1 cellular context compared by ENCODE assay signal in genomic region chr18:5961097-5961827, GRCh38.
TF ChIP-seq lines count a peak whose summit lies in the region.

No MANE protein-coding gene starts in this region.

TF ChIP-seq in GM23338, 12 proteins besides CTCF, POLR2A, EP300 and RAD21 (continued from another document):
- TF ChIP-seq ZNF462 (CRISPR knock-in tag; IDR thresholded peaks at IDR 0.05) (no peak), STAT1 (IDR thresholded peaks at IDR 0.05; ENCODE audit: unreplicated experiment) (no peak), JUNB (IDR thresholded peaks at IDR 0.05; ENCODE audit: unreplicated experiment) (no peak), ZNF114 (CRISPR knock-in tag; IDR thresholded peaks at IDR 0.05) (no peak), EZH2phosphoT487 (IDR thresholded peaks at IDR 0.05; ENCODE audit: unreplicated experiment) (no peak), REST (IDR thresholded peaks at IDR 0.05; ENCODE audit: unreplicated experiment) (no peak), EZH2 (IDR thresholded peaks at IDR 0.05; ENCODE audit: low read depth, unreplicated experiment) (no peak)
TF ChIP-seq in GM23338: peak in this region for 0.
